In the genomic region with DNA sequence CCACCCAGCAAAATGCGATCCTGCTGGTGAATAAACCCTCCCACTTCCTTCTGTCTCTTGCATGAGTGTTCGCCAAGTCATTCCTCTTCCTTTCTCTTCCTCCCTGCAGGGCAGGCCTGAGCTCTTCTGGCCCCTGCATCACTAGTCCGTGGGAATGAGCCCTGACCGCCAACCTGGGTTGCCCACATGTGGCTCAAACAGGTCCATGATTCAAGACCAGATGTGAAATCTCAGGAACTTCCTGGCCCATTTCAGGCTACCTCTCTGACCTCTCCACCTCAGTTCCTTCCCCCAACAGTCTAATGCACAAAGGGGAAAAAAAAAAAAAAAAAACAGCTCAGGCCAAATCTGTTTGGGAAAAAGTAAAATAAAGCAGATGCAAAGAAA, we compare ENCODE assay signal across 8 cellular contexts. TPM values are rescaled to one million over a fixed set of nuclear protein-coding genes. Genes with fewer than 3 reads are reported as not detected.
A peak's percentile ranks its signal among the peaks of the same experiment; 100 is the strongest.
DNase-seq lines count a peak whose midpoint lies in the region; ATAC-seq, FAIRE-seq and TF ChIP-seq lines count a peak whose summit lies in the region.

No MANE protein-coding gene starts in this region.

- ATAC-seq in GM19455 (IDR thresholded peaks at IDR 0.05; ENCODE audit: unreplicated experiment) (no peak), GM18498 (IDR thresholded peaks at IDR 0.05; ENCODE audit: unreplicated experiment) (no peak)

- peak overlapping the region; percentile 81 for H3K27ac Mint-ChIP-seq in mesothelial cell of epicardium

- no peaks in the 10 kb centered on the region for H3K27me3 Mint-ChIP-seq in mesothelial cell of epicardium (ENCODE audit: low read depth)

- H3K4me1 Mint-ChIP-seq in mesothelial cell of epicardium, result peaks cover 17% of the 10 kb centered on the region

- H3K9me3 Mint-ChIP-seq in mesothelial cell of epicardium, result no peaks in the 10 kb centered on the region

- FAIRE-seq in GM12891 (lab: Jason Lieb, UNC), result no peak

- no peaks in the 10 kb centered on the region for H3K36me3 Mint-ChIP-seq in mesothelial cell of epicardium

- DNase-seq in GM12891 (ENCODE audit: insufficient read length, low spot score) (no peak), NCI-H460 (ENCODE audit: extremely low read depth, low read depth) (peak; percentile 41), caudate nucleus (lab: John Stamatoyannopoulos, UW) (no peak), mesothelial cell of epicardium (ENCODE audit: low spot score in 2 of 2, unreplicated experiment in 2 of 2) (no peak), COLO829 (ENCODE audit: low spot score) (no peak)
- DNase-seq in stimulated activated CD4-positive, alpha-beta T cell treated with anti-CD3 and anti-CD28 coated beads, Interleukin-2, amount 100 ng/mL, for 24 hours, result no peak

- no peak for TF ChIP-seq POLR2A in GM12891 (IDR thresholded peaks at IDR 0.05; ENCODE audit: low read depth, low read length)

- no peak overlapping the region for H3K4me3 Mint-ChIP-seq in mesothelial cell of epicardium

- TF ChIP-seq CTCF in mesothelial cell of epicardium (IDR thresholded peaks at IDR 0.05; ENCODE audit: unreplicated experiment), result no peak

- peak overlapping the region; percentile 88 for H3K27ac ChIP-seq in caudate nucleus (ENCODE audit: low read depth, low read length)

TF ChIP-seq in GM12891, 5 proteins besides CTCF, POLR2A, EP300 and RAD21:
- TF ChIP-seq SPI1 (IDR thresholded peaks at IDR 0.05; ENCODE audit: low read depth, low read length) (0 out of 2 replicates have a peak, but pooled peaks have one; percentile 29), PAX5 (IDR thresholded peaks at IDR 0.05; ENCODE audit: insufficient read depth, low read length, severe bottlenecking) (no peak)
TF ChIP-seq in GM12891: peak in this region for 1.

RNA-seq across cellular contexts. Expression of gene YWHAG, which starts 5.4 kb away (rescaled TPM):
- polyA plus RNA-seq in GM12891 (2012; ENCODE audit: low read depth, missing spikeins), result 72.3 TPM
- total RNA-seq in NCI-H460 (2014; rRNA removed; shearing (Covaris generic)), result 151 and 167 TPM in 2 replicates
- polyA plus RNA-seq in NCI-H460 (2014; cell fraction: nucleus; rRNA removed), result 82.9 and 100 TPM in 2 replicates
- total RNA-seq in mesothelial cell of epicardium, result 144 to 145 TPM (median 145 TPM) in 3 replicates

RNA-seq across cellular contexts. Expression of gene SSC4D, which starts 45.3 kb away (rescaled TPM):
- polyA plus RNA-seq in GM12891 (2012; ENCODE audit: low read depth, missing spikeins), result 0.41 TPM
- total RNA-seq in NCI-H460 (2014; rRNA removed; shearing (Covaris generic)), result 0.37 and 0.75 TPM in 2 replicates
- polyA plus RNA-seq in NCI-H460 (2014; cell fraction: nucleus; rRNA removed), result 0.28 and 3.2 TPM in 2 replicates
- 22.4 to 26.2 TPM (median 25.2 TPM) in 3 replicates for total RNA-seq in mesothelial cell of epicardium

Comparison
In these comparisons a context has a peak if more than half of its experiments do, and no peak if none do; other contexts are left out.
1. RNA of gene SSC4D, which starts 45.3 kb away (total RNA-seq): 22.4 to 26.2 TPM in mesothelial cell of epicardium; 0.37 to 0.75 TPM in NCI-H460; every median in the first group is over 10 times any median in the second.